Comparison of ENCODE assay signal across 22 cellular contexts in the genomic region with DNA sequence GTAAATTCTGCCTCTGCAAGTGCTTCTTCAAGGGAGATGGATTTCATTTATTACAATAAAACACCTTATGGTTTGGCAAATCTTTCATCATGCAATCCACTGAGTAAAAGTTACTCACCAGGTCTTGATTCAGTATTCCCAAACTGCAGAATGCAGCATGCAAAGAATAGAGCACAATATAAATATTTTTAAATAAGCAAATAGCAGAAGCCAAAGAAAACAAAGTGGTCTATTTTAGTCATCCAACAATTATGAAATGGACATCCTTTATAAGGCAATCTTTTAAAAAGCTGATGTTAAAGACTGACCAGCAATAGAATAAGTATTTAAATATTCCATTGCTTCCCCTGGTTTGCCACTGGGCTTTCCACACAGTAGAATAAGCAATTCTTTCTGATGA. TPM values are rescaled to one million over a fixed set of nuclear protein-coding genes. Genes with fewer than 3 reads are reported as not detected.
A peak's percentile ranks its signal among the peaks of the same experiment; 100 is the strongest.
DNase-seq lines count a peak whose midpoint lies in the region; FAIRE-seq and TF ChIP-seq lines count a peak whose summit lies in the region.
"Had no signal": no experiment of that assay in that cellular context is flagged by ENCODE, and none has a peak within 500 bp of the region (broad histone marks: within the 10 kb centered on the region; RNA-seq: fewer than 3 reads in every experiment).

No MANE protein-coding gene starts in this region.

- no peak for FAIRE-seq in endothelial cell of umbilical vein (lab: Jason Lieb, UNC)

- H3K4me1 ChIP-seq in adipocyte (ENCODE audit: control insufficient read depth, insufficient read depth, low read length), result peaks cover 7% of the 10 kb centered on the region
- H3K4me1 ChIP-seq in endothelial cell of umbilical vein (ENCODE audit: control insufficient read depth, extremely low read depth, insufficient read depth, low read length), result no peaks in the 10 kb centered on the region
- no peaks in the 10 kb centered on the region for H3K4me1 ChIP-seq in A673 (ENCODE audit: insufficient read depth, low read length, poor library complexity, severe bottlenecking)
- H3K4me1 ChIP-seq: Peyer's patch had no signal

- BruUV-seq in endothelial cell of umbilical vein (replicated peaks; lab: Mats Ljungman, UMichigan) (no TSS peak), A673 (replicated peaks; lab: Mats Ljungman, UMichigan) (no TSS peak)

- H3K36me3 ChIP-seq in adipocyte (ENCODE audit: control insufficient read depth, insufficient read depth, low read length, severe bottlenecking), result no peaks in the 10 kb centered on the region
- H3K36me3 ChIP-seq in endothelial cell of umbilical vein (ENCODE audit: control insufficient read depth in 2 of 2, extremely low read depth in 1 of 2, insufficient read depth in 2 of 2, low read length in 2 of 2), result no peaks in the 10 kb centered on the region
- H3K36me3 ChIP-seq in A673 (ENCODE audit: insufficient read depth, low read length, poor library complexity, severe bottlenecking), result no peaks in the 10 kb centered on the region
- H3K36me3 ChIP-seq: Peyer's patch, SJSA1 had no signal

- H3K9me3 ChIP-seq in adipocyte (ENCODE audit: control insufficient read depth, low read length), result peaks cover 4% of the 10 kb centered on the region
- no peaks in the 10 kb centered on the region for H3K9me3 ChIP-seq in endothelial cell of umbilical vein (replicated peaks; ENCODE audit: control insufficient read depth, insufficient read depth, low read length)
- no peaks in the 10 kb centered on the region for H3K9me3 ChIP-seq in A673 (ENCODE audit: low read depth, low read length, poor library complexity, severe bottlenecking)
- H3K9me3 ChIP-seq: Peyer's patch, SJSA1 had no signal

- no peak overlapping the region for H3K4me2 ChIP-seq in endothelial cell of umbilical vein (ENCODE audit: insufficient read depth, low read length)

- intact Hi-C loops in endothelial cell of umbilical vein (cut with micrococcal nuclease), result no loop called here
- intact Hi-C loops in A673 (cut with micrococcal nuclease; ENCODE audit: unreplicated experiment), result no loop called here

- H3K4me3 ChIP-seq in adipocyte (ENCODE audit: low read length), result no peak overlapping the region
- no peak overlapping the region for H3K4me3 ChIP-seq in endothelial cell of umbilical vein (replicated peaks in 1 of 3; ENCODE audit: insufficient read depth in 1 of 3, low read depth in 1 of 3, low read length in 3 of 3)
- no peak overlapping the region for H3K4me3 ChIP-seq in A673 (ENCODE audit: low read depth, low read length, poor library complexity, severe bottlenecking)
- H3K4me3 ChIP-seq: Peyer's patch, SJSA1 had no signal

- H3K9me1 ChIP-seq in endothelial cell of umbilical vein (replicated peaks; ENCODE audit: control insufficient read depth, extremely low read depth, insufficient read depth, low read length), result no peaks in the 10 kb centered on the region

- H4K20me1 ChIP-seq in endothelial cell of umbilical vein (replicated peaks; ENCODE audit: control insufficient read depth, extremely low read depth, insufficient read depth, low read length), result no peaks in the 10 kb centered on the region

- CTCF ChIA-PET in endothelial cell of umbilical vein (lab: Charles Lee) (interaction anchor here (1.9 kb wide), 1 partner anchor 10 kb away, joined by 5 read pairs; no protein-coding TSS in a partner anchor), A673 (lab: Charles Lee) (no interaction called here)

- H3K27me3 ChIP-seq in adipocyte (replicated peaks; ENCODE audit: control insufficient read depth, insufficient read depth, low read length), result no peaks in the 10 kb centered on the region
- H3K27me3 ChIP-seq in endothelial cell of umbilical vein (ENCODE audit: control insufficient read depth in 2 of 2, insufficient read depth in 2 of 2, low read length in 2 of 2), result no peaks in the 10 kb centered on the region
- H3K27me3 ChIP-seq in A673 (replicated peaks; ENCODE audit: insufficient read depth, low read depth, low read length, poor library complexity), result no peaks in the 10 kb centered on the region
- H3K27me3 ChIP-seq: Peyer's patch, SJSA1 had no signal

- DNase-seq in AG09319 (ENCODE audit: extremely low read depth, low read depth), result peak; percentile 2
- DNase-seq in adipocyte (ENCODE audit: low read depth), result peak; percentile 79
- DNase-seq in endothelial cell of umbilical vein (ENCODE audit: low read depth, low spot score), result peak; percentile 11
- DNase-seq in fibroblast of the conjunctiva (ENCODE audit: low read depth), result peak; percentile 1
- DNase-seq in GM13977 (ENCODE audit: low spot score), result no peak
- no peak for DNase-seq in A673 (ENCODE audit: low spot score)
- DNase-seq in NCI-H748 (lab: John Stamatoyannopoulos, UW; ENCODE audit: unreplicated experiment), result no peak
- no peak for DNase-seq in inferior parietal cortex (ENCODE audit: extremely low spot score)
- DNase-seq: 8988T; CD8-positive, alpha-beta memory T cell; H7; HFFc6; Kasumi-1; NCI-H1092; NCI-H1436 treated with DMSO at 0.1 percent for 48 hours; NCI-H2029; NCI-H226; NCI-H524; NCI-H82; Peyer's patch had no signal

- H3K79me2 ChIP-seq in endothelial cell of umbilical vein (ENCODE audit: control insufficient read depth, insufficient read depth, low read length), result no peaks in the 10 kb centered on the region

- in situ Hi-C loops in GM13977 (cut with MboI; ENCODE audit: low pct_unique_long_range_greater_than_20kb, low sequenced_read_pairs, unreplicated experiment), result no loop called here

- H3K9ac ChIP-seq in adipocyte (ENCODE audit: low read length), result no peak overlapping the region
- no peak overlapping the region for H3K9ac ChIP-seq in endothelial cell of umbilical vein (replicated peaks; ENCODE audit: extremely low read depth, insufficient read depth, low read length)

- TF ChIP-seq CTCF in AG09319 (IDR thresholded peaks at IDR 0.05; ENCODE audit: low read depth, low read length) (no peak), endothelial cell of umbilical vein (IDR thresholded peaks at IDR 0.05; ENCODE audit: extremely low read depth in 1 of 2, insufficient read depth in 1 of 2, low read depth in 1 of 2, low read length in 2 of 2) (no peak), GM13977 (IDR thresholded peaks at IDR 0.05; ENCODE audit: extremely low read depth, insufficient read depth, missing control alignments) (no peak), A673 (conservative IDR thresholded peaks at IDR 0.05; ENCODE audit: low read depth, low read length) (no peak)

- POLR2A ChIA-PET in endothelial cell of umbilical vein (lab: Charles Lee), result no interaction called here
- POLR2A ChIA-PET in A673 (lab: Charles Lee; ENCODE audit: low non-redundant PET), result no interaction called here

- H3K27ac ChIP-seq in endothelial cell of umbilical vein (ENCODE audit: insufficient read depth, low read depth, low read length) (no peak overlapping the region), A673 (ENCODE audit: low read depth, low read length, poor library complexity, severe bottlenecking) (no peak overlapping the region)
- H3K27ac ChIP-seq: C4-2B, Peyer's patch, SJSA1 had no signal

- no peak for TF ChIP-seq POLR2A in endothelial cell of umbilical vein (IDR thresholded peaks at IDR 0.05; ENCODE audit: low read depth, low read length)

- dilution Hi-C loops in endothelial cell of umbilical vein (cut with MboI; ENCODE audit: extremely low pct_ligation_motif_present, low sequenced_read_pairs), result no loop called here

- no peak overlapping the region for H2AFZ ChIP-seq in endothelial cell of umbilical vein (ENCODE audit: low read depth, low read length)

TF ChIP-seq in endothelial cell of umbilical vein, 7 proteins besides CTCF, POLR2A, EP300 and RAD21:
- TF ChIP-seq GATA2 (IDR thresholded peaks at IDR 0.05; ENCODE audit: insufficient read depth, insufficient read length, low read depth, low read length) (no peak), MYC (IDR thresholded peaks at IDR 0.05; ENCODE audit: low read depth, low read length) (no peak), POLR2AphosphoS5 (IDR thresholded peaks at IDR 0.05; ENCODE audit: insufficient read depth, low read depth, low read length) (no peak), EZH2 (IDR thresholded peaks at IDR 0.05; ENCODE audit: borderline replicate concordance, low read depth, low read length, severe bottlenecking) (no peak), FOS (IDR thresholded peaks at IDR 0.05; ENCODE audit: borderline replicate concordance, insufficient read depth, low read length) (no peak), JUN (IDR thresholded peaks at IDR 0.05; ENCODE audit: borderline replicate concordance, insufficient read depth, insufficient read length, low read depth) (no peak)
- TF ChIP-seq, protein P1, sequence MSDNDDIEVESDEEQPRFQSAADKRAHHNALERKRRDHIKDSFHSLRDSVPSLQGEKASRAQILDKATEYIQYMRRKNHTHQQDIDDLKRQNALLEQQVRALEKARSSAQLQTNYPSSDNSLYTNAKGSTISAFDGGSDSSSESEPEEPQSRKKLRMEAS (IDR thresholded peaks at IDR 0.05; ENCODE audit: insufficient read depth, insufficient read length), result no peak

RNA-seq across cellular contexts. Expression of a gene that starts 59.5 kb away (rescaled TPM):
- 6.0 and 6.7 TPM in 2 replicates for total RNA-seq in endothelial cell of umbilical vein
- polyA plus RNA-seq in endothelial cell of umbilical vein, result 1.5 and 1.7 TPM in 2 replicates
- 1.7 and 1.8 TPM in 2 replicates for polyA plus RNA-seq in endothelial cell of umbilical vein (2011; cell fraction: cytosol; rRNA removed)
- polyA plus RNA-seq in endothelial cell of umbilical vein (2011; cell fraction: nucleus; rRNA removed), result 1.6 and 1.8 TPM in 2 replicates
- polyA plus RNA-seq in endothelial cell of umbilical vein (2012), result 0.63 and 2.1 TPM in 2 replicates
- 2.8 and 3.7 TPM in 2 replicates for polyA minus RNA-seq in endothelial cell of umbilical vein
- 192 TPM for polyA minus RNA-seq in endothelial cell of umbilical vein (2011; cell fraction: cytosol; rRNA and poly(A)+ RNA removed)
- polyA minus RNA-seq in endothelial cell of umbilical vein (2011; cell fraction: nucleus; rRNA and poly(A)+ RNA removed), result 1.9 and 2.1 TPM in 2 replicates
- 8.8 and 12.3 TPM in 2 replicates for total RNA-seq in A673 (2021)

Comparison
In these comparisons a context has a peak if more than half of its experiments do, and no peak if none do; other contexts are left out.
1. DNase-seq: peak in AG09319 (single experiment), adipocyte (single experiment), endothelial cell of umbilical vein (single experiment) and fibroblast of the conjunctiva (single experiment); none in GM13977 (single experiment), A673 (single experiment), NCI-H748 (single experiment) and inferior parietal cortex (single experiment).